Comparison of ENCODE assay signal across 8 cellular contexts in the genomic region with DNA sequence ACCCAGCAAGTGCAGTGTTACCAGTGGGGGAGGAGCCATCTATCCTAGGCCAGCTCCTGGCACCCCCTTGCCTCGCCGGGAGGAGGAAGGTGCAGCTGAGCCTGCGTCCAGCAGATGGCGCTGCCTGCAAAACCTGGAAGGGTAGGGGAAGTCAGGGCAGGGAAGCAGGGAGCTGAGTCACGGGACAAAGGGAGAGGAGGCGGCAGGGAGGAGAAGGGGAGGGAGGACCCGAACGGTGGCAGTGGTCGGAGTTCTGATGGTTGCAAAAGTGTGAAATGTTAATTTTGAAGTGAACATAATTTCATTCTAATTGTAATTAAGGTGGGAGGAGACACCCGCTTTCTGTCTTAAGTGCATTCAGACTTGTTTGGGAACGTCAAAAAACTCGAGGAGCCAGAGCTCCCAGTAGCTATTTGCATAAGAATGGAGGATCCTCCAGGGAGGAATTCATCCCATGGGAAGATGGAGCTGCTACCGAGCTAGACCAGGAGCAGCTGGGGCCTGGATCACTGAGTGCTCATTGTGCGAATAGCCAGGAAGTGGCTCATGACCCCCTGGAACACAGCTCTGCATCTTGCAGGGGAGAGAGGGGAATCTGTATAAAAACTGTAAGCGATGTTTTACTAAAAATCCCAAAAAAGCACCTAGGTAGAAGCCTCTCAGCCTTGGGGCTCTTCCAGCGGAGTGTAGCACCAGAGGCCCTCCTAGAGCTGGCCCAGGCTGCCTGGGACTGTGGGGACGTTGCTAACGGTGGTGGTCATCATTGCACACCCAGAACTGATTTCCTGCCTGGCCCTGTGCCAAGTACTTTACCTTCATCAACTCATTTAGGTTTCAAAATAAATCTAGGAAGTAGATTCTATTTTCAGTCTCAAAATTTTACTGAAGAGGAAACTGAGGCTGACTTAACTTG. TPM values are rescaled to one million over a fixed set of nuclear protein-coding genes. Genes with fewer than 3 reads are reported as not detected.
A peak's percentile ranks its signal among the peaks of the same experiment; 100 is the strongest.
DNase-seq lines count a peak whose midpoint lies in the region; ATAC-seq and TF ChIP-seq lines count a peak whose summit lies in the region.

No MANE protein-coding gene starts in this region.

- H3K27ac ChIP-seq in DND-41 (ENCODE audit: low read length) (no peak overlapping the region), GM23248 (no peak overlapping the region), neural cell (ENCODE audit: low read length) (no peak overlapping the region)

- peak; percentile 86 for DNase-seq in DND-41
- peak; percentile 94 for DNase-seq in GM23248
- DNase-seq in LNCaP clone FGC (ENCODE audit: low read depth) = peak; percentile 78
- DNase-seq in SHP77 treated with DMSO at 0.1 percent for 48 hours (lab: John Stamatoyannopoulos, UW) = peak; percentile 21
- peak; percentile 91 for DNase-seq in activated effector memory CD4-positive, alpha-beta T cell treated with anti-CD3 and anti-CD28 coated beads, Interleukin-2, amount 50 U/mL, for 16 hours
- peak; percentile 90 for DNase-seq in fibroblast of the conjunctiva (ENCODE audit: low read depth)
- DNase-seq in stimulated activated naive CD8-positive, alpha-beta T cell treated with anti-CD3 and anti-CD28 coated beads, Interleukin-15, Interleukin-2, amounts not matched to agents 100 U/mL and 50 U/mL, for 24 hours = peak; percentile 90

- TF ChIP-seq CTCF in DND-41 (IDR thresholded peaks at IDR 0.05; ENCODE audit: borderline replicate concordance, extremely low read depth, low read length, poor library complexity, severe bottlenecking) (peak; percentile 100), LNCaP clone FGC (IDR thresholded peaks at IDR 0.05; ENCODE audit: control insufficient read depth, extremely low read depth, insufficient read depth) (peak; percentile 100), neural cell (IDR thresholded peaks at IDR 0.05; ENCODE audit: poor library complexity, severe bottlenecking) (peak; percentile 97)

- no peaks in the 10 kb centered on the region for H3K9me2 ChIP-seq in GM23248 (ENCODE audit: insufficient read depth)
- H3K9me2 ChIP-seq in neural cell (ENCODE audit: insufficient read depth, low read length) = no peaks in the 10 kb centered on the region

- H3K27me3 ChIP-seq in DND-41 (ENCODE audit: insufficient read depth, low read length, poor library complexity) (no peaks in the 10 kb centered on the region), GM23248 (replicated peaks; ENCODE audit: insufficient read depth) (no peaks in the 10 kb centered on the region; the same call in 1 of the 2 replicates), neural cell (ENCODE audit: insufficient read depth, low read depth, low read length) (no peaks in the 10 kb centered on the region)

- H2AFZ ChIP-seq in DND-41 (ENCODE audit: low read depth, low read length) (peak overlapping the region; percentile 61), GM23248 (peak overlapping the region; percentile 94), neural cell (ENCODE audit: low read depth, low read length) (peak overlapping the region; percentile 7)

- H3F3A ChIP-seq in GM23248 (ENCODE audit: insufficient read depth) = peaks cover 2% of the 10 kb centered on the region
- H3F3A ChIP-seq in neural cell (ENCODE audit: insufficient read depth, low read length, poor library complexity, severe bottlenecking) = no peaks in the 10 kb centered on the region

- 21 to 22% methylated on average over 18 of the region's 18 CpGs for WGBS in GM23248 (ENCODE audit: low coverage in 1 of 2, low lambda C conversion rate in 2 of 2, missing lambda C conversion rate in 2 of 2), 2 experiments

- H3K4me2 ChIP-seq in DND-41 (ENCODE audit: insufficient read depth, low read length) (peak overlapping the region; percentile 52), GM23248 (ENCODE audit: unreplicated experiment) (peak overlapping the region; percentile 72), neural cell (ENCODE audit: low read length) (peak overlapping the region; percentile 19)

- peaks cover 9% of the 10 kb centered on the region; the same call in 1 of the 2 replicates for H3K4me1 ChIP-seq in DND-41 (ENCODE audit: insufficient read depth, low read length)
- peaks cover 3% of the 10 kb centered on the region for H3K4me1 ChIP-seq in GM23248 (ENCODE audit: insufficient read depth)

- H3K9ac ChIP-seq in DND-41 (ENCODE audit: low read depth, low read length) (no peak overlapping the region), GM23248 (peak overlapping the region; percentile 63), neural cell (ENCODE audit: low read length) (no peak overlapping the region)

- H3K79me2 ChIP-seq in DND-41 (ENCODE audit: insufficient read depth, low read length) (no peaks in the 10 kb centered on the region), GM23248 (ENCODE audit: insufficient read depth) (no peaks in the 10 kb centered on the region), neural cell (replicated peaks; ENCODE audit: insufficient read depth, low read length) (no peaks in the 10 kb centered on the region)

- H3K36me3 ChIP-seq in DND-41 (ENCODE audit: insufficient read depth, low read length) (no peaks in the 10 kb centered on the region), GM23248 (ENCODE audit: low read depth) (no peaks in the 10 kb centered on the region), neural cell (ENCODE audit: insufficient read depth, low read length) (no peaks in the 10 kb centered on the region)

- no peaks in the 10 kb centered on the region for H3K9me3 ChIP-seq in DND-41 (ENCODE audit: insufficient read depth, low read length, severe bottlenecking)
- no peaks in the 10 kb centered on the region for H3K9me3 ChIP-seq in GM23248 (ENCODE audit: low read depth)
- H3K9me3 ChIP-seq in neural cell (ENCODE audit: low read length) = no peaks in the 10 kb centered on the region

- H4K20me1 ChIP-seq in DND-41 (ENCODE audit: insufficient read depth, low read length) (no peaks in the 10 kb centered on the region), GM23248 (ENCODE audit: insufficient read depth) (no peaks in the 10 kb centered on the region), neural cell (ENCODE audit: insufficient read depth) (no peaks in the 10 kb centered on the region)

- peak; percentile 100 for ATAC-seq in DND-41 (ENCODE audit: insufficient read depth, low read depth)
- ATAC-seq in stimulated activated naive CD8-positive, alpha-beta T cell treated with anti-CD3 and anti-CD28 coated beads, Interleukin-15, Interleukin-2, amounts not matched to agents 100 U/mL and 50 U/mL, for 24 hours = peak; percentile 98

- peak; percentile 95 for TF ChIP-seq RAD21 in neural cell (conservative IDR thresholded peaks at IDR 0.05)

- peak; percentile 20 for TF ChIP-seq EP300 in neural cell (conservative IDR thresholded peaks at IDR 0.05; ENCODE audit: poor library complexity, severe bottlenecking)

- H3K4me3 ChIP-seq in DND-41 (ENCODE audit: low read depth in 1 of 2, low read length in 2 of 2) = peak overlapping the region in 1 of 2 experiments; percentile 14; a peak in 1 of 4 replicates
- H3K4me3 ChIP-seq in GM23248 = peak overlapping the region; percentile 71
- H3K4me3 ChIP-seq in LNCaP clone FGC (ENCODE audit: low read depth, low read length) = no peak overlapping the region
- H3K4me3 ChIP-seq in neural cell (ENCODE audit: low read length) = peak overlapping the region; percentile 53

- in situ Hi-C loops in GM23248 (cut with MboI) = no loop called here

TF ChIP-seq in neural cell, 6 proteins besides CTCF, POLR2A, EP300 and RAD21:
- TF ChIP-seq SMC3 (conservative IDR thresholded peaks at IDR 0.05; ENCODE audit: poor library complexity) = peak; percentile 96
- TF ChIP-seq, protein P1, sequence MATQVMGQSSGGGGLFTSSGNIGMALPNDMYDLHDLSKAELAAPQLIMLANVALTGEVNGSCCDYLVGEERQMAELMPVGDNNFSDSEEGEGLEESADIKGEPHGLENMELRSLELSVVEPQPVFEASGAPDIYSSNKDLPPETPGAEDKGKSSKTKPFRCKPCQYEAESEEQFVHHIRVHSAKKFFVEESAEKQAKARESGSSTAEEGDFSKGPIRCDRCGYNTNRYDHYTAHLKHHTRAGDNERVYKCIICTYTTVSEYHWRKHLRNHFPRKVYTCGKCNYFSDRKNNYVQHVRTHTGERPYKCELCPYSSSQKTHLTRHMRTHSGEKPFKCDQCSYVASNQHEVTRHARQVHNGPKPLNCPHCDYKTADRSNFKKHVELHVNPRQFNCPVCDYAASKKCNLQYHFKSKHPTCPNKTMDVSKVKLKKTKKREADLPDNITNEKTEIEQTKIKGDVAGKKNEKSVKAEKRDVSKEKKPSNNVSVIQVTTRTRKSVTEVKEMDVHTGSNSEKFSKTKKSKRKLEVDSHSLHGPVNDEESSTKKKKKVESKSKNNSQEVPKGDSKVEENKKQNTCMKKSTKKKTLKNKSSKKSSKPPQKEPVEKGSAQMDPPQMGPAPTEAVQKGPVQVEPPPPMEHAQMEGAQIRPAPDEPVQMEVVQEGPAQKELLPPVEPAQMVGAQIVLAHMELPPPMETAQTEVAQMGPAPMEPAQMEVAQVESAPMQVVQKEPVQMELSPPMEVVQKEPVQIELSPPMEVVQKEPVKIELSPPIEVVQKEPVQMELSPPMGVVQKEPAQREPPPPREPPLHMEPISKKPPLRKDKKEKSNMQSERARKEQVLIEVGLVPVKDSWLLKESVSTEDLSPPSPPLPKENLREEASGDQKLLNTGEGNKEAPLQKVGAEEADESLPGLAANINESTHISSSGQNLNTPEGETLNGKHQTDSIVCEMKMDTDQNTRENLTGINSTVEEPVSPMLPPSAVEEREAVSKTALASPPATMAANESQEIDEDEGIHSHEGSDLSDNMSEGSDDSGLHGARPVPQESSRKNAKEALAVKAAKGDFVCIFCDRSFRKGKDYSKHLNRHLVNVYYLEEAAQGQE (IDR thresholded peaks at IDR 0.05; ENCODE audit: borderline replicate concordance) = no peak

RNA-seq across cellular contexts. Expression of a gene that starts 59.5 kb away (rescaled TPM):
- total RNA-seq in GM23248 (2014; rRNA removed; shearing (Covaris generic)) = 631 and 744 TPM in 2 replicates
- polyA plus RNA-seq in GM23248 (2016; fragmentation: Nextera tagmentation; extraction: Ambion mirVana) (496 and 518 TPM in 2 replicates), neural cell (0.22 and 0.33 TPM in 2 replicates)
- polyA minus RNA-seq in neural cell = 0.69 and 1.2 TPM in 2 replicates

Comparison
In these comparisons a context has a peak if more than half of its experiments do, and no peak if none do; other contexts are left out.
1. DNase-seq: peak in every context shown above with its lines; median percentile 94 in GM23248; 91 in activated effector memory CD4-positive, alpha-beta T cell treated with anti-CD3 and anti-CD28 coated beads, Interleukin-2, amount 50 U/mL, for 16 hours; 90 in fibroblast of the conjunctiva; 90 in stimulated activated naive CD8-positive, alpha-beta T cell treated with anti-CD3 and anti-CD28 coated beads, Interleukin-15, Interleukin-2, amounts not matched to agents 100 U/mL and 50 U/mL, for 24 hours; 86 in DND-41; 78 in LNCaP clone FGC; 21 in SHP77 treated with DMSO at 0.1 percent for 48 hours.
2. H2AFZ ChIP-seq: peak in every context shown above with its lines; median percentile 94 in GM23248; 61 in DND-41; 7 in neural cell.
3. H3K4me2 ChIP-seq: peak in every context shown above with its lines; median percentile 72 in GM23248; 52 in DND-41; 19 in neural cell.
4. RNA of a gene that starts 59.5 kb away (polyA plus RNA-seq): 496 to 518 TPM in GM23248; 0.22 to 0.33 TPM in neural cell; every median in the first group is over 100 times any median in the second.
5. Peak in every context shown above with its lines, with median percentiles within 50 percentile points of each other: CTCF ChIP-seq.